In the genomic region with DNA sequence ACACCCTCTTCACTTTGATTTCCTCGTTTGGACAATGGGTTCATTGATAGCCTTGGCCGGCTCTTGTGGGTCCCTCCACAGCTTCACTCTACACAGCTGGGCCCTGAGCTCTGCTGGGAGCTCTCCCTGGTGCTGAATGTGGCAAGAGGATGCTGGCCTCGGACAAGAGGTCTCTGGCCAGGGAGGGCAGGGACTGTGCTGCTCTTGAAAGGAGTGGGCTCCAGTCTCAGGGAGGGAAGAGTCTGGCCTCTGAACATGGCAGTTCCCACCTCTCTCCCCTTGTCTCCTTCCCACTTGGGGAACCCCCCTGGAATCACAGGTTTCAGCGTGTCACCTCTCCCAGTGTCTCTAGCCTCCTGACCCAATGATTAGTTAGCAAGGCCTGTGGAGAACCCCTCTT, we compare ENCODE assay signal across 10 cellular contexts. TPM values are rescaled to one million over a fixed set of nuclear protein-coding genes. Genes with fewer than 3 reads are reported as not detected.
DNase-seq lines count a peak whose midpoint lies in the region; ATAC-seq and TF ChIP-seq lines count a peak whose summit lies in the region.
"Had no signal": no experiment of that assay in that cellular context is flagged by ENCODE, and none has a peak within 500 bp of the region (broad histone marks: within the 10 kb centered on the region; RNA-seq: fewer than 3 reads in every experiment).

No MANE protein-coding gene starts in this region.

- no peaks in the 10 kb centered on the region for H3K36me3 ChIP-seq in PC-9 (ENCODE audit: low read depth)

- ATAC-seq in GM18505 (IDR thresholded peaks at IDR 0.05; ENCODE audit: unreplicated experiment) (no peak), HG02642 (IDR thresholded peaks at IDR 0.05; ENCODE audit: poor library complexity, unreplicated experiment) (no peak)

- peaks cover 35% of the 10 kb centered on the region for H3K27me3 Mint-ChIP-seq in activated CD4-positive, alpha-beta T cell treated with anti-CD3 and anti-CD28 coated beads, Interleukin-2, amount 10 ng/mL, durations not matched to agents 24 days and 14 days

- no peaks in the 10 kb centered on the region for H3K36me3 Mint-ChIP-seq in activated CD4-positive, alpha-beta T cell treated with anti-CD3 and anti-CD28 coated beads, Interleukin-2, amount 10 ng/mL, durations not matched to agents 24 days and 14 days (ENCODE audit: low read depth)

- H2AFZ ChIP-seq in PC-9: no peak overlapping the region

- peaks cover 20% of the 10 kb centered on the region for H3K27me3 ChIP-seq in PC-9 (ENCODE audit: insufficient read depth, low read depth)

- H3K9me2 ChIP-seq in PC-9 (ENCODE audit: insufficient read depth): no peaks in the 10 kb centered on the region

- TF ChIP-seq POLR2A in GM18505 (IDR thresholded peaks at IDR 0.05; ENCODE audit: borderline replicate concordance, extremely low read depth, insufficient read depth, insufficient read length): no peak

- H3K27ac Mint-ChIP-seq in activated CD4-positive, alpha-beta T cell treated with anti-CD3 and anti-CD28 coated beads, Interleukin-2, amount 10 ng/mL, durations not matched to agents 24 days and 14 days: no peak overlapping the region
- H3K27ac Mint-ChIP-seq: T-helper 1 cell treated with Interleukin-12 subunit alpha and Interleukin-12 subunit beta and Interleukin-4 antibody, amounts not matched to agents 30 μg/mL and 1 μg/mL, for 36 hours had no signal

- intact Hi-C loops in activated CD4-positive, alpha-beta T cell treated with anti-CD3 and anti-CD28 coated beads, Interleukin-2, amount 10 ng/mL, durations not matched to agents 24 days and 14 days (cut with micrococcal nuclease): no loop called here
- intact Hi-C loops in PC-9 (cut with micrococcal nuclease; ENCODE audit: unreplicated experiment): no loop called here

- no peak overlapping the region for H3K4me2 ChIP-seq in PC-9

- TF ChIP-seq CTCF in PC-9 (conservative IDR thresholded peaks at IDR 0.05): no peak

- no TSS peak for BruUV-seq in PC-9 (replicated peaks; lab: Mats Ljungman, UMichigan)

- POLR2A ChIA-PET in PC-9 (lab: Charles Lee; ENCODE audit: unreplicated experiment): interaction anchor here (0.6 kb wide), 1 partner anchor 474 kb away, joined by 3 read pairs; no protein-coding TSS in a partner anchor

- H4K20me1 ChIP-seq in PC-9 (ENCODE audit: insufficient read depth): 0 out of 2 replicates have a peak, but pooled peaks cover 4% of the 10 kb centered on the region

- no peaks in the 10 kb centered on the region for H3K4me1 ChIP-seq in PC-9 (replicated peaks; ENCODE audit: insufficient read depth)

- no peaks in the 10 kb centered on the region for H3K9me3 Mint-ChIP-seq in activated CD4-positive, alpha-beta T cell treated with anti-CD3 and anti-CD28 coated beads, Interleukin-2, amount 10 ng/mL, durations not matched to agents 24 days and 14 days
- H3K9me3 Mint-ChIP-seq: T-helper 1 cell treated with Interleukin-12 subunit alpha and Interleukin-12 subunit beta and Interleukin-4 antibody, amounts not matched to agents 30 μg/mL and 1 μg/mL, for 36 hours had no signal

- H3K79me2 ChIP-seq in PC-9 (ENCODE audit: low read depth): no peaks in the 10 kb centered on the region

- H3K4me1 Mint-ChIP-seq in activated CD4-positive, alpha-beta T cell treated with anti-CD3 and anti-CD28 coated beads, Interleukin-2, amount 10 ng/mL, durations not matched to agents 24 days and 14 days: peaks cover 2% of the 10 kb centered on the region

- no peaks in the 10 kb centered on the region for H3F3A ChIP-seq in PC-9 (ENCODE audit: insufficient read depth, low read depth)

- no peak overlapping the region for H3K4me3 ChIP-seq in PC-9

- DNase-seq in activated CD4-positive, alpha-beta T cell treated with anti-CD3 and anti-CD28 coated beads, Interleukin-2, amount 10 ng/mL, durations not matched to agents 24 days and 14 days: peak; percentile 84
- no peak for DNase-seq in activated CD4-positive, alpha-beta T cell treated with anti-CD3 and anti-CD28 coated beads, Interleukin-2, amount 50 U/mL, for 1 hour
- DNase-seq in PC-9 (peak; percentile 54 to 55), ecto neural progenitor cell (ENCODE audit: low spot score) (peak; percentile 90), middle frontal gyrus (ENCODE audit: extremely low spot score, low spot score) (peak; percentile 22), NCI-H1105 treated with DMSO at 0.1 percent for 48 hours (lab: John Stamatoyannopoulos, UW) (no peak)

- no peak overlapping the region for H3K4me3 Mint-ChIP-seq in activated CD4-positive, alpha-beta T cell treated with anti-CD3 and anti-CD28 coated beads, Interleukin-2, amount 10 ng/mL, durations not matched to agents 24 days and 14 days
- H3K4me3 Mint-ChIP-seq: T-helper 1 cell treated with Interleukin-12 subunit alpha and Interleukin-12 subunit beta and Interleukin-4 antibody, amounts not matched to agents 30 μg/mL and 1 μg/mL, for 36 hours had no signal

- no peaks in the 10 kb centered on the region for H3K9me3 ChIP-seq in PC-9 (ENCODE audit: insufficient read depth, low read depth)

- no peak overlapping the region for H3K27ac ChIP-seq in PC-9
- H3K27ac ChIP-seq: C4-2B had no signal

- CTCF ChIA-PET in PC-9 (lab: Charles Lee): interaction anchor here (0.6 kb wide), 1 partner anchor 385 kb away, joined by 3 read pairs; no protein-coding TSS in a partner anchor

RNA-seq across cellular contexts. Expression of gene CABP7, which starts 3.0 kb away (rescaled TPM):
- not detected in 2 replicates for total RNA-seq in activated CD4-positive, alpha-beta T cell treated with anti-CD3 and anti-CD28 coated beads, Interleukin-2, amount 10 ng/mL, durations not matched to agents 24 days and 14 days
- total RNA-seq in PC-9 (2021): 0.11 TPM in 1 of 2 replicates, not detected in the other

RNA-seq across cellular contexts. Expression of gene ZMAT5, which starts 50.0 kb away (rescaled TPM):
- total RNA-seq in activated CD4-positive, alpha-beta T cell treated with anti-CD3 and anti-CD28 coated beads, Interleukin-2, amount 10 ng/mL, durations not matched to agents 24 days and 14 days: 24.9 and 26.1 TPM in 2 replicates
- total RNA-seq in PC-9 (2021): 14.2 and 15.5 TPM in 2 replicates

RNA-seq across cellular contexts. Expression of gene UQCR10, which starts 50.4 kb away (rescaled TPM):
- total RNA-seq in activated CD4-positive, alpha-beta T cell treated with anti-CD3 and anti-CD28 coated beads, Interleukin-2, amount 10 ng/mL, durations not matched to agents 24 days and 14 days: 90.1 and 96.2 TPM in 2 replicates
- total RNA-seq in PC-9 (2021): 85.4 and 103 TPM in 2 replicates

Comparison
In these comparisons a context has a peak if more than half of its experiments do, and no peak if none do; other contexts are left out.
1. DNase-seq: peak in activated CD4-positive, alpha-beta T cell treated with anti-CD3 and anti-CD28 coated beads, Interleukin-2, amount 10 ng/mL, durations not matched to agents 24 days and 14 days (single experiment), PC-9 (2 of 2), ecto neural progenitor cell (single experiment) and middle frontal gyrus (single experiment); none in activated CD4-positive, alpha-beta T cell treated with anti-CD3 and anti-CD28 coated beads, Interleukin-2, amount 50 U/mL, for 1 hour (single experiment) and NCI-H1105 treated with DMSO at 0.1 percent for 48 hours (single experiment).